ENCODE assay signal across 12 cellular contexts in the genomic region with DNA sequence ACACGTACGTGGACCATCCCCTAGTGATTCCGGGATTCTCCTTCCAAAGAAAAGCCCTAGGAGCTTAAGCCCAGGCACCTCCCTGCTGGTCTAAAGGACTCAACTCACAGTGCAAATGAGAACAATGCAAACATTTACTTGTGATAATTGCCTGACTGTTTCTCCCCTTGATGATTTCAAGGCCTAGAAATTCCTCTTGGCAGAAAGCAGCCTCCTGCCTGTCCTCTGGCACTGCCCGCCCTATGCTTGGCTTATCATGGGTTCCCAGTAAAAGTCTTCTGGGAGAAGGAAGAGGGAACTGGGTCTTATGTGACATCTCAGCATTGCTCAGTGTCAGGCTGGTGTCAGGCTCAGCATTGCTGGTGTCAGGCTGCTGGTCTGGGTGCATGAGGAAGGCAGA.
"Had no signal": no experiment of that assay in that cellular context is flagged by ENCODE, and none has a peak within 500 bp of the region (broad histone marks: within the 10 kb centered on the region; RNA-seq: fewer than 3 reads in every experiment).

No MANE protein-coding gene starts in this region.

- H3K4me2 ChIP-seq: SK-N-SH had no signal

- H3K4me3 ChIP-seq: heart left ventricle, psoas muscle, right lobe of liver, spleen, thyroid gland had no signal

- DNase-seq: activated naive CD4-positive, alpha-beta T cell treated with Interleukin-2 at 50 U/mL for 16 hours; activated T-cell treated with anti-CD3 and anti-CD28 coated beads for 4 hours; effector memory CD4-positive, alpha-beta T cell; heart left ventricle; nephron progenitor cell; SK-N-SH; T-cell; T1000; thyroid gland had no signal

- H3K27ac ChIP-seq: psoas muscle, right lobe of liver, spleen, thyroid gland had no signal

- H3K9me3 ChIP-seq: right lobe of liver, SK-N-SH, thyroid gland had no signal

- H3K27me3 ChIP-seq: right lobe of liver, thyroid gland had no signal

- H3K36me3 ChIP-seq: heart left ventricle, right lobe of liver, spleen, thyroid gland had no signal

- H3K4me1 ChIP-seq: heart left ventricle, psoas muscle, right lobe of liver, spleen, thyroid gland had no signal

- H3K9ac ChIP-seq: SK-N-SH had no signal
